14 cellular contexts compared by ENCODE assay signal in genomic region chr4:123600921-123601904, GRCh38.
A peak's percentile ranks its signal among the peaks of the same experiment; 100 is the strongest.
DNase-seq lines count a peak whose midpoint lies in the region; ATAC-seq and TF ChIP-seq lines count a peak whose summit lies in the region.
"Had no signal": no experiment of that assay in that cellular context is flagged by ENCODE, and none has a peak within 500 bp of the region (broad histone marks: within the 10 kb centered on the region; RNA-seq: fewer than 3 reads in every experiment).

No MANE protein-coding gene starts in this region.

- peak overlapping the region; percentile 36 for H3K27ac ChIP-seq in vagina
- no peak overlapping the region for H3K27ac ChIP-seq in MM.1S (ENCODE audit: low read length)

- H3K4me3 ChIP-seq in vagina: no peak overlapping the region
- no peak overlapping the region for H3K4me3 ChIP-seq in MM.1S (ENCODE audit: low read length)
- H3K4me3 ChIP-seq: MG63, spleen had no signal

- no peak for ATAC-seq in activated T-cell treated with anti-CD3 and anti-CD28 coated beads, Interleukin-2, amount 50 U/mL, for 72 hours (replicated peaks in 1 of 2)

- no peak for DNase-seq in activated T-cell treated with anti-CD3 and anti-CD28 coated beads, Interleukin-2, amount 50 U/mL, for 72 hours
- DNase-seq in activated T-cell treated with anti-CD3 and anti-CD28 coated beads for 4 hours: no peak
- no peak for DNase-seq in activated naive CD8-positive, alpha-beta T cell treated with anti-CD3 and anti-CD28 coated beads for 36 hours
- no peak for DNase-seq in mesothelial cell of epicardium (ENCODE audit: low spot score in 2 of 2, unreplicated experiment in 2 of 2)
- no peak for DNase-seq in vagina (ENCODE audit: extremely low spot score in 2 of 2)
- no peak for DNase-seq in MM.1S
- no peak for DNase-seq in NCI-H510A treated with DMSO at 0.1 percent for 48 hours (lab: John Stamatoyannopoulos, UW)
- no peak for DNase-seq in DMS79 (lab: John Stamatoyannopoulos, UW)
- DNase-seq: activated CD4-positive, alpha-beta T cell treated with anti-CD3 and anti-CD28 coated beads for 1 hour; MG63; NCI-H2107; spleen; trophoblast cell had no signal

- H3K27ac Mint-ChIP-seq in activated T-cell treated with anti-CD3 and anti-CD28 coated beads, Interleukin-2, amount 50 U/mL, for 72 hours: no peak overlapping the region
- no peak overlapping the region for H3K27ac Mint-ChIP-seq in activated naive CD8-positive, alpha-beta T cell treated with anti-CD3 and anti-CD28 coated beads for 36 hours
- H3K27ac Mint-ChIP-seq in mesothelial cell of epicardium: peak overlapping the region; percentile 83

- peak overlapping the region; percentile 3 to 31 for H3K4me3 Mint-ChIP-seq in activated T-cell treated with anti-CD3 and anti-CD28 coated beads, Interleukin-2, amount 50 U/mL, for 72 hours
- peak overlapping the region; percentile 32 for H3K4me3 Mint-ChIP-seq in activated naive CD8-positive, alpha-beta T cell treated with anti-CD3 and anti-CD28 coated beads for 36 hours
- no peak overlapping the region for H3K4me3 Mint-ChIP-seq in mesothelial cell of epicardium

- TF ChIP-seq CTCF in mesothelial cell of epicardium (IDR thresholded peaks at IDR 0.05; ENCODE audit: unreplicated experiment) (no peak), vagina (IDR thresholded peaks at IDR 0.05) (no peak), MM.1S (IDR thresholded peaks at IDR 0.05; ENCODE audit: low read length) (no peak)

- H3K27me3 ChIP-seq in vagina (no peaks in the 10 kb centered on the region), MM.1S (replicated peaks; ENCODE audit: insufficient read depth, low read length) (no peaks in the 10 kb centered on the region)
- H3K27me3 ChIP-seq: MG63, spleen had no signal

- no peak for TF ChIP-seq POLR2A in vagina (IDR thresholded peaks at IDR 0.05)

- H3K36me3 ChIP-seq in vagina: no peaks in the 10 kb centered on the region
- H3K36me3 ChIP-seq in MM.1S (replicated peaks; ENCODE audit: insufficient read depth, low read length): no peaks in the 10 kb centered on the region
- H3K36me3 ChIP-seq: MG63, spleen had no signal

- no peaks in the 10 kb centered on the region for H4K20me1 ChIP-seq in MM.1S (ENCODE audit: insufficient read depth, low read length)

- no peaks in the 10 kb centered on the region for H3K9me2 ChIP-seq in MM.1S (replicated peaks; ENCODE audit: insufficient read depth, low read length)

- peaks cover 4 to 6% of the 10 kb centered on the region in 2 donors for H3K9me3 Mint-ChIP-seq in activated T-cell treated with anti-CD3 and anti-CD28 coated beads, Interleukin-2, amount 50 U/mL, for 72 hours
- peaks cover 2% of the 10 kb centered on the region for H3K9me3 Mint-ChIP-seq in activated naive CD8-positive, alpha-beta T cell treated with anti-CD3 and anti-CD28 coated beads for 36 hours
- H3K9me3 Mint-ChIP-seq in mesothelial cell of epicardium: peaks cover 9% of the 10 kb centered on the region

- peaks cover 46% of the 10 kb centered on the region for H3K4me1 Mint-ChIP-seq in activated T-cell treated with anti-CD3 and anti-CD28 coated beads, Interleukin-2, amount 50 U/mL, for 72 hours (ENCODE audit: low read depth)
- peaks cover 47% of the 10 kb centered on the region for H3K4me1 Mint-ChIP-seq in activated naive CD8-positive, alpha-beta T cell treated with anti-CD3 and anti-CD28 coated beads for 36 hours
- H3K4me1 Mint-ChIP-seq in mesothelial cell of epicardium: peaks cover 23% of the 10 kb centered on the region

- no peak overlapping the region for H2AFZ ChIP-seq in MM.1S (ENCODE audit: low read length)

- H3K9me3 ChIP-seq in vagina: no peaks in the 10 kb centered on the region
- no peaks in the 10 kb centered on the region for H3K9me3 ChIP-seq in MM.1S (replicated peaks; ENCODE audit: insufficient read depth, low read length)
- H3K9me3 ChIP-seq: MG63, spleen had no signal

- no peak overlapping the region for H3K4me2 ChIP-seq in MM.1S (ENCODE audit: low read depth, low read length)

- no peaks in the 10 kb centered on the region for H3F3A ChIP-seq in MM.1S (ENCODE audit: insufficient read depth, low read length)

- H3K4me1 ChIP-seq in vagina (peaks cover 17% of the 10 kb centered on the region), MM.1S (ENCODE audit: low read length) (peaks cover 15% of the 10 kb centered on the region; the same call in 1 of the 2 replicates)

- H3K79me2 ChIP-seq in MM.1S (ENCODE audit: low read length): no peaks in the 10 kb centered on the region

- H3K27me3 Mint-ChIP-seq in activated T-cell treated with anti-CD3 and anti-CD28 coated beads, Interleukin-2, amount 50 U/mL, for 72 hours (ENCODE audit: low read depth): no peaks in the 10 kb centered on the region
- H3K27me3 Mint-ChIP-seq in activated naive CD8-positive, alpha-beta T cell treated with anti-CD3 and anti-CD28 coated beads for 36 hours: no peaks in the 10 kb centered on the region
- no peaks in the 10 kb centered on the region for H3K27me3 Mint-ChIP-seq in mesothelial cell of epicardium (ENCODE audit: low read depth)
- H3K27me3 Mint-ChIP-seq: activated T-helper 17 cell treated with anti-CD3 and anti-CD28 coated beads, Interleukin-2, amount 50 U/mL, for 72 hours had no signal

- peaks cover 0 to 5% of the 10 kb centered on the region in 2 donors for H3K36me3 Mint-ChIP-seq in activated T-cell treated with anti-CD3 and anti-CD28 coated beads, Interleukin-2, amount 50 U/mL, for 72 hours (ENCODE audit: insufficient read depth in 2 of 2)
- peaks cover 2% of the 10 kb centered on the region for H3K36me3 Mint-ChIP-seq in activated naive CD8-positive, alpha-beta T cell treated with anti-CD3 and anti-CD28 coated beads for 36 hours
- H3K36me3 Mint-ChIP-seq in mesothelial cell of epicardium: no peaks in the 10 kb centered on the region

- intact Hi-C loops in vagina (cut with DNase I): no loop called here

- H3K9ac ChIP-seq in MM.1S (ENCODE audit: low read length): no peak overlapping the region
